1 cellular context compared by ENCODE assay signal in genomic region chr5:37005946-37006540, GRCh38.
TF ChIP-seq lines count a peak whose summit lies in the region.

No MANE protein-coding gene starts in this region.

TF ChIP-seq in SK-N-SH treated with all-trans-retinoic acid at 6 μM for 48 hours, 23 proteins besides CTCF, POLR2A, EP300 and RAD21 (continued from another document):
- no peak for TF ChIP-seq PPARA (CRISPR knock-in tag; IDR thresholded peaks at IDR 0.05; ENCODE audit: borderline replicate concordance)
